ENCODE assay signal across 31 cellular contexts in the genomic region with DNA sequence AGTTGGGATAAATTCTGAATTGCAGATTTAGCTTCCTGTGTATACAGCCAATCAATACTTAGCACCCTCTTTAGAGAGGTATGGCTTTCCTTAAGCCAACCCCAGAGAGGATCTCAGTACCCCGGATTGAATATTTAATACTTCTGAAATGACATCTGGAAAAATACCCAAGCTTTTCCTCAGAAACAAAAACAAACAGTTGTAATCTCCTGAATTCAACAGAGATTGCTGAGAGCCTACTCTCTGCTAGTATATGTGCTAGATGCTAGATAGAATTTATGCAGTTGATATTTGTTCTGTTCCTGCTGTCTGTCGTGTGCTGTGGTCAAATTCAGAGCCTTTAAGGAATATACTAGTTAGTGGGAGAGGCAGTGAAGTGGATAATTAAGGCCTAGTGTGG.
"Had no signal": no experiment of that assay in that cellular context is flagged by ENCODE, and none has a peak within 500 bp of the region (broad histone marks: within the 10 kb centered on the region; RNA-seq: fewer than 3 reads in every experiment).

No MANE protein-coding gene starts in this region.

- H3K27me3 Mint-ChIP-seq: activated naive CD8-positive, alpha-beta T cell; naive B cell; stimulated activated naive B cell treated with anti-CD40 and anti-IgM and Interleukin-4, amounts not matched to agents 10 μg/mL and 1 μg/mL and 100 μg/mL, for 72 hours had no signal

- H3K9me3 Mint-ChIP-seq: naive B cell; stimulated activated naive B cell treated with anti-CD40 and anti-IgM and Interleukin-4, amounts not matched to agents 10 μg/mL and 1 μg/mL and 100 μg/mL, for 72 hours had no signal

- H3K4me3 Mint-ChIP-seq: activated naive CD8-positive, alpha-beta T cell; activated T-cell treated with anti-CD3 and anti-CD28 coated beads, Interleukin-2, amount 50 U/mL, for 72 hours; naive B cell; stimulated activated naive B cell treated with anti-CD40 and anti-IgM and Interleukin-4, amounts not matched to agents 10 μg/mL and 1 μg/mL and 100 μg/mL, for 72 hours; T-helper 1 cell treated with Interleukin-12 subunit alpha and Interleukin-12 subunit beta and Interleukin-4 antibody, amounts not matched to agents 30 μg/mL and 1 μg/mL, for 36 hours had no signal

- H3K36me3 ChIP-seq: adrenal gland, brain microvascular endothelial cell, ovary, prostate gland, thyroid gland, upper lobe of left lung, vagina had no signal

- H3K36me3 Mint-ChIP-seq: naive B cell had no signal

- H3K27me3 ChIP-seq: adrenal gland, ascending aorta, brain microvascular endothelial cell, esophagus squamous epithelium, ovary, stomach, thyroid gland, upper lobe of left lung, vagina had no signal

- H3K27ac Mint-ChIP-seq: activated naive CD8-positive, alpha-beta T cell; activated T-cell treated with anti-CD3 and anti-CD28 coated beads, Interleukin-2, amount 50 U/mL, for 72 hours; stimulated activated naive B cell treated with anti-CD40 and anti-IgM and Interleukin-4, amounts not matched to agents 10 μg/mL and 1 μg/mL and 100 μg/mL, for 72 hours; T-helper 1 cell treated with Interleukin-12 subunit alpha and Interleukin-12 subunit beta and Interleukin-4 antibody, amounts not matched to agents 30 μg/mL and 1 μg/mL, for 36 hours had no signal

- H3K27ac ChIP-seq: adrenal gland, ascending aorta, brain microvascular endothelial cell, epithelial cell of prostate, esophagus squamous epithelium, ovary, prostate gland, stomach, thyroid gland, upper lobe of left lung, vagina, VCaP had no signal

- DNase-seq: activated CD4-positive, alpha-beta T cell treated with anti-CD3 and anti-CD28 coated beads for 4 hours; activated CD4-positive, alpha-beta T cell treated with anti-CD3 and anti-CD28 coated beads, Interleukin-2, amount 50 U/mL, for 4 hours; activated naive CD4-positive, alpha-beta T cell; activated T-cell treated with anti-CD3 and anti-CD28 coated beads for 4 hours; activated T-cell treated with anti-CD3 and anti-CD28 coated beads, Interleukin-2, amount 50 U/mL, for 72 hours; adrenal gland; brain microvascular endothelial cell; caudate nucleus; dermis blood vessel endothelial cell; effector CD4-positive, alpha-beta T cell; esophagus squamous epithelium; foreskin melanocyte; left ventricle myocardium superior; naive B cell; ovary; stimulated activated CD4-positive, alpha-beta T cell treated with anti-CD3 and anti-CD28 coated beads, Interleukin-1b, Interleukin-23, amount 100 ng/mL, for 48 hours; stimulated activated CD4-positive, alpha-beta T cell treated with anti-CD3 and anti-CD28 coated beads, Interleukin-4, amount 100 ng/mL, for 4 hours; stimulated activated CD8-positive, alpha-beta memory T cell treated with anti-CD3 and anti-CD28 coated beads, Interleukin-4, amount 100 ng/mL, for 48 hours; stimulated activated naive B cell treated with anti-CD40 and anti-IgM and Interleukin-4, amounts not matched to agents 10 μg/mL and 1 μg/mL and 100 μg/mL, for 72 hours; stomach; T-helper 9 cell; thyroid gland; upper lobe of left lung had no signal

- H3K4me3 ChIP-seq: adrenal gland, ascending aorta, esophagus squamous epithelium, ovary, prostate gland, smooth muscle cell, stomach, thyroid gland, upper lobe of left lung, vagina had no signal

- H3K9me3 ChIP-seq: adrenal gland, ascending aorta, esophagus squamous epithelium, ovary, prostate gland, stomach, thyroid gland, upper lobe of left lung, vagina had no signal

- ATAC-seq: activated T-cell treated with anti-CD3 and anti-CD28 coated beads, Interleukin-2, amount 50 U/mL, for 72 hours; left ventricle myocardium superior; stimulated activated naive B cell treated with anti-CD40 and anti-IgM and Interleukin-4, amounts not matched to agents 10 μg/mL and 1 μg/mL and 100 μg/mL, for 72 hours had no signal
